ENCODE assay signal across 1 cellular context in genomic region chr5:72599519-72600400, GRCh38.
TF ChIP-seq lines count a peak whose summit lies in the region.

No MANE protein-coding gene starts in this region.

TF ChIP-seq in SK-N-SH treated with all-trans-retinoic acid at 6 μM for 48 hours, 23 proteins besides CTCF, POLR2A, EP300 and RAD21 (continued from another document):
- TF ChIP-seq TSHZ2 (CRISPR knock-in tag; IDR thresholded peaks at IDR 0.05), result no peak
- no peak for TF ChIP-seq TCF4 (CRISPR knock-in tag; IDR thresholded peaks at IDR 0.05; ENCODE audit: borderline replicate concordance)
- no peak for TF ChIP-seq PPARA (CRISPR knock-in tag; IDR thresholded peaks at IDR 0.05; ENCODE audit: borderline replicate concordance)
- no peak for TF ChIP-seq SNAI2 (CRISPR knock-in tag; IDR thresholded peaks at IDR 0.05)
- TF ChIP-seq ZNF565 (CRISPR knock-in tag; conservative IDR thresholded peaks at IDR 0.05; ENCODE audit: low read depth), result no peak
- no peak for TF ChIP-seq ESRRG (CRISPR knock-in tag; IDR thresholded peaks at IDR 0.05)
- TF ChIP-seq RARB (CRISPR knock-in tag; IDR thresholded peaks at IDR 0.05), result no peak
